19 cellular contexts compared by ENCODE assay signal in genomic region chr20:50903353-50904051, GRCh38. TPM values are rescaled to one million over a fixed set of nuclear protein-coding genes. Genes with fewer than 3 reads are reported as not detected.
DNase-seq lines count a peak whose midpoint lies in the region; ATAC-seq and TF ChIP-seq lines count a peak whose summit lies in the region.
"Had no signal": no experiment of that assay in that cellular context is flagged by ENCODE, and none has a peak within 500 bp of the region (broad histone marks: within the 10 kb centered on the region; RNA-seq: fewer than 3 reads in every experiment).

No MANE protein-coding gene starts in this region.

- H3K9me3 ChIP-seq in cardiac muscle cell (ENCODE audit: low read depth) (no peaks in the 10 kb centered on the region), stomach (no peaks in the 10 kb centered on the region)
- H3K9me3 ChIP-seq: sigmoid colon, thoracic aorta had no signal

- intact Hi-C loops in left ventricle myocardium superior (cut with micrococcal nuclease), result no loop called here
- intact Hi-C loops in stomach (cut with DNase I; ENCODE audit: low total_unique reads), result no loop called here

- H3K27me3 Mint-ChIP-seq in chondrocyte (ENCODE audit: low read depth), result no peaks in the 10 kb centered on the region
- H3K27me3 Mint-ChIP-seq: activated B cell treated with CpG ODN at 0.5 μM for 24 hours had no signal

- whole genome bisulfite sequencing in stomach, 5 donors, result 42 to 66% (median 43%) methylated on average over 8 of the region's 8 CpGs

- TF ChIP-seq CTCF in cardiac muscle cell (IDR thresholded peaks at IDR 0.05; ENCODE audit: low read depth, low read length) (no peak), chondrocyte (IDR thresholded peaks at IDR 0.05) (no peak), stomach (IDR thresholded peaks at IDR 0.05) (no peak)

- H3K36me3 ChIP-seq in cardiac muscle cell, result peaks cover 30% of the 10 kb centered on the region
- peaks cover 5 to 55% (median 41%) of the 10 kb centered on the region in 4 donors for H3K36me3 ChIP-seq in stomach

- ATAC-seq in left ventricle myocardium superior (no peak), GM19035 (IDR thresholded peaks at IDR 0.05; ENCODE audit: unreplicated experiment) (no peak)
- ATAC-seq: foreskin keratinocyte had no signal

- no peak overlapping the region for H3K4me3 Mint-ChIP-seq in chondrocyte (ENCODE audit: unreplicated experiment)
- H3K4me3 Mint-ChIP-seq: activated B cell treated with CpG ODN at 0.5 μM for 24 hours had no signal

- no peaks in the 10 kb centered on the region for H3K9me3 Mint-ChIP-seq in chondrocyte (ENCODE audit: low read depth)
- H3K9me3 Mint-ChIP-seq: activated B cell treated with CpG ODN at 0.5 μM for 24 hours had no signal

- TF ChIP-seq POLR2A in stomach (IDR thresholded peaks at IDR 0.05), result no peak

- H3K4me1 ChIP-seq in cardiac muscle cell (ENCODE audit: low read depth) (peaks cover 4% of the 10 kb centered on the region), stomach (peaks cover 12 to 69% (median 43%) of the 10 kb centered on the region in 4 donors)
- H3K4me1 ChIP-seq: foreskin keratinocyte had no signal

- H3K36me3 Mint-ChIP-seq in chondrocyte (ENCODE audit: low read depth), result peaks cover 14% of the 10 kb centered on the region

- peaks cover 27% of the 10 kb centered on the region for H3K4me1 Mint-ChIP-seq in chondrocyte (ENCODE audit: low read depth)

- H3K27ac Mint-ChIP-seq in chondrocyte (ENCODE audit: unreplicated experiment), result peak overlapping the region; percentile 2

- no peak for DNase-seq in cardiac muscle cell (ENCODE audit: low read depth in 1 of 2, low spot score in 1 of 2)
- DNase-seq in left ventricle myocardium superior, result no peak
- peak; percentile 69 for DNase-seq in OCI-M2 (lab: John Stamatoyannopoulos, UW; ENCODE audit: unreplicated experiment)
- no peak for DNase-seq in chondrocyte (ENCODE audit: low spot score)
- no peak for DNase-seq in stomach
- DNase-seq in NCI-H1092 (lab: John Stamatoyannopoulos, UW), result no peak
- DNase-seq in activated CD8-positive, alpha-beta memory T cell treated with anti-CD3 and anti-CD28 coated beads, Interleukin-2, amount 50 U/mL, for 4 hours, result no peak
- DNase-seq: activated B cell treated with CpG ODN at 0.5 μM for 24 hours; activated effector memory CD4-positive, alpha-beta T cell treated with anti-CD3 and anti-CD28 coated beads, Interleukin-2, amount 50 U/mL, for 16 hours; caudate nucleus; foreskin keratinocyte; NCI-H1048; NCI-H2081; NK-92 treated with Interleukin-12 subunit alpha and Interleukin-12 subunit beta, amount 100 ng/mL, for 24 hours; sigmoid colon; T-helper 2 cell had no signal

- H3K27ac ChIP-seq in cardiac muscle cell, result peak overlapping the region; percentile 47
- peak overlapping the region in 3 of 5 donors; percentile 3 to 47 (median 43) for H3K27ac ChIP-seq in stomach
- H3K27ac ChIP-seq: foreskin keratinocyte, hepatocyte, sigmoid colon, thoracic aorta had no signal

- no peak for TF ChIP-seq EP300 in stomach (IDR thresholded peaks at IDR 0.05)

- H3K4me3 ChIP-seq in cardiac muscle cell, result no peak overlapping the region
- H3K4me3 ChIP-seq in stomach, result no peak overlapping the region
- H3K4me3 ChIP-seq: hepatocyte, sigmoid colon, thoracic aorta had no signal

- H3K27me3 ChIP-seq in cardiac muscle cell (no peaks in the 10 kb centered on the region), stomach (no peaks in the 10 kb centered on the region)
- H3K27me3 ChIP-seq: foreskin keratinocyte, hepatocyte, sigmoid colon had no signal

RNA-seq across cellular contexts. Expression of gene ADNP, which starts 27.7 kb away (rescaled TPM):
- total RNA-seq in cardiac muscle cell (31.1 and 50.8 TPM in 2 replicates), left ventricle myocardium superior (34.2 TPM), chondrocyte (56.8 to 60.2 TPM (median 58.9 TPM) in 3 replicates), stomach (10 to 100 TPM; 39.7 to 67.4 (median 57.1) TPM)
- polyA plus RNA-seq in cardiac muscle cell (23.2 and 25.2 TPM in 2 replicates), stomach (10 to 100 TPM; 19.9 to 41.3 (median 20.4) TPM)

RNA-seq across cellular contexts. Expression of gene DPM1, which starts 54.8 kb away (rescaled TPM):
- total RNA-seq in cardiac muscle cell (65.2 and 76.2 TPM in 2 replicates), left ventricle myocardium superior (41.2 TPM), chondrocyte (37.7 to 40.5 TPM (median 39.9 TPM) in 3 replicates), stomach (10 to 100 TPM; 10.7 to 74.1 (median 33.2) TPM)
- polyA plus RNA-seq in cardiac muscle cell (83.4 and 89.8 TPM in 2 replicates), stomach (10 to 100 TPM; 47.9 to 53.2 (median 52.7) TPM)

RNA-seq across cellular contexts. Expression of gene MOCS3, which starts 55.1 kb away (rescaled TPM):
- 9.4 and 9.6 TPM in 2 replicates for total RNA-seq in cardiac muscle cell
- polyA plus RNA-seq in cardiac muscle cell, result 6.2 and 10.3 TPM in 2 replicates
- total RNA-seq in left ventricle myocardium superior, result 3.1 TPM
- total RNA-seq in chondrocyte, result 4.3 to 4.6 TPM (median 4.4 TPM) in 3 replicates
- 1 to 10 TPM in 3 of 5 donors, under 1 TPM in 1, not detected in 1; 0.89 to 7.0 (median 2.7) TPM for total RNA-seq in stomach
- polyA plus RNA-seq in stomach, result 1 to 10 TPM; 2.1 to 2.4 (median 2.2) TPM
